Comparison of ENCODE assay signal across 8 cellular contexts in the genomic region with DNA sequence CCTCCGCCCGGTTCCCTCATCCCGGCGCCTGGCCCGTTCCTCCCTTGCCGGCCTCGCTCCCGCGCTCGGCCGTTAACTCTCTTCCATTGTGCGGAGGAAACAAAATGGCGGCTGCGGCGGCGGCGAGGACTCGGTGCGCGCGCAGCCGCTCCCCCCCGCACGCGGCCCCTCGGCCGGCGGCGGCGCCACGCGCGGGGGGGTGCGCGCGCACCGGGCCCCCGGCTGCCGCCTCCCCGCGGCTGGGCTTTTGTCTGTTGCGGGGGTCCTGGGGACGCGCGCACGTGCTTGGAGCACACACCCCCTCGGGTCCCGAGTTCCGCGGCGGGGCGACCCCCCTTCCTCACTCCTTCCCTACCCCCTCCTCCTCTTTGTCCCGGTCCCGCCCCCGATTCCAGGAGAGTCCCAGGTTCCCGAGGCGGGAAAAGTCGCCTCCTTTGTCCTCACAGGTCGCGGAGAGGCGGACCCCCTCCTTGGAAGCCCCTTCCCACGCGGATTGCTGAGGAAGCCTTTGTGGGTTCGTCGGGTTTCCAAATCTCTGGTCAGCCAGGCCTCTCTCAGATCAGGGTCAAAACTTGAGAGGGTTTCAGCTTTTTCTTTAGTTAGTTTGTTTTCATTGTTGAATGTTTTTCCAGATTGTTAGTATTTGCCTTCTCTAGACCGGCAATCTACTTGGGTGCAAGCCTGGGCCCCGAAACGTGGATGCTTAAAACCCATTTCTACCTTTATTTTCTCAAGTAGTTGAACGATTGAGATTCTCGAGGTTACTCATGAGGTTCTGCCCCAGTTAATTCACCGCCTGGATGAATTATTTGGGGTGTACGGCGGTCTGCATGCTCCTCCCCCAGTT. TPM values are rescaled to one million over a fixed set of nuclear protein-coding genes. Genes with fewer than 3 reads are reported as not detected.
DNase-seq lines count a peak whose midpoint lies in the region; ATAC-seq and TF ChIP-seq lines count a peak whose summit lies in the region.

No MANE protein-coding gene starts in this region.

- intact Hi-C loops in esophagus muscularis mucosa (cut with DNase I), result no loop called here

- no peaks in the 10 kb centered on the region for H3K36me3 Mint-ChIP-seq in naive B cell

- H3K4me1 ChIP-seq in esophagus muscularis mucosa (peaks cover 31 to 66% (median 66%) of the 10 kb centered on the region in 4 donors), subcutaneous abdominal adipose tissue (ENCODE audit: control insufficient read depth in 5 of 5, insufficient read depth in 5 of 5, low read length in 5 of 5) (peaks cover 8 to 41% (median 32%) of the 10 kb centered on the region in 5 donors)

- H3K9me3 Mint-ChIP-seq in naive B cell, result peaks cover 0 to 3% (median 0%) of the 10 kb centered on the region in 7 donors

- no peak for TF ChIP-seq CTCF in esophagus muscularis mucosa (IDR thresholded peaks at IDR 0.05)

- H3K27me3 ChIP-seq in esophagus muscularis mucosa (no peaks in the 10 kb centered on the region), subcutaneous abdominal adipose tissue (ENCODE audit: control insufficient read depth in 5 of 5, insufficient read depth in 4 of 5, low read length in 5 of 5) (no peaks in the 10 kb centered on the region)

- H3K27me3 Mint-ChIP-seq in naive B cell, result peaks cover 0 to 4% (median 0%) of the 10 kb centered on the region in 3 donors

- H3K9me3 ChIP-seq in esophagus muscularis mucosa (no peaks in the 10 kb centered on the region), subcutaneous abdominal adipose tissue (ENCODE audit: control insufficient read depth in 5 of 5, low read length in 5 of 5) (no peaks in the 10 kb centered on the region)

- peak overlapping the region; percentile 82 to 94 (median 84) for H3K9ac ChIP-seq in subcutaneous abdominal adipose tissue (ENCODE audit: low read length in 5 of 5)

- H3K4me1 Mint-ChIP-seq in naive B cell, result peaks cover 24 to 56% (median 38%) of the 10 kb centered on the region in 3 donors

- under 1% methylated on average over 42 of the region's 73 CpGs for WGBS in esophagus muscularis mucosa

- DNase-seq in DMS 273 (lab: John Stamatoyannopoulos, UW; ENCODE audit: unreplicated experiment) (peak; percentile 90), DMS 273 treated with DMSO at 0.1 percent for 48 hours (lab: John Stamatoyannopoulos, UW) (no peak), NCI-H510A (lab: John Stamatoyannopoulos, UW) (peak; percentile 71), activated T-cell treated with anti-CD3 and anti-CD28 coated beads for 4 hours (peak; percentile 36), esophagus muscularis mucosa (ENCODE audit: extremely low spot score) (no peak), naive B cell (no peak)

- peak overlapping the region; percentile 94 to 99 (median 96) for H3K27ac ChIP-seq in esophagus muscularis mucosa (replicated peaks in 1 of 4)
- peak overlapping the region; percentile 89 for H3K27ac ChIP-seq in subcutaneous abdominal adipose tissue (ENCODE audit: low read depth, low read length)

- H3K27ac Mint-ChIP-seq in naive B cell, result peak overlapping the region; percentile 96 to 100 (median 98)

- ATAC-seq in HG03025 (IDR thresholded peaks at IDR 0.05; ENCODE audit: low FRiP score, unreplicated experiment), result peak; percentile 2
- ATAC-seq in naive B cell (ENCODE audit: low read depth in 2 of 2), result peak; percentile 14 to 16

- no peak for TF ChIP-seq POLR2A in esophagus muscularis mucosa (IDR thresholded peaks at IDR 0.05; ENCODE audit: low read depth)

- no peak for TF ChIP-seq EP300 in esophagus muscularis mucosa (IDR thresholded peaks at IDR 0.05)

- peak overlapping the region; percentile 88 to 100 (median 96) for H3K4me3 Mint-ChIP-seq in naive B cell

- H3K36me3 ChIP-seq in esophagus muscularis mucosa (peaks cover 0 to 14% (median 0%) of the 10 kb centered on the region in 4 donors), subcutaneous abdominal adipose tissue (ENCODE audit: control insufficient read depth in 5 of 5, insufficient read depth in 5 of 5, low read length in 5 of 5) (peaks cover 0 to 2% (median 0%) of the 10 kb centered on the region in 5 donors)

- H3K4me3 ChIP-seq in esophagus muscularis mucosa (peak overlapping the region; percentile 83 to 100 (median 96)), subcutaneous abdominal adipose tissue (ENCODE audit: low read depth in 1 of 5, low read length in 5 of 5) (peak overlapping the region; percentile 73 to 97 (median 78))

RNA-seq across cellular contexts. Expression of gene ILF3, which starts 0.7 kb away (rescaled TPM):
- 100 to 1,000 TPM in 3 of 4 donors, 10 to 100 TPM in 1; 79.2 to 127 (median 102) TPM for total RNA-seq in esophagus muscularis mucosa
- polyA plus RNA-seq in naive B cell (ENCODE audit: low read depth in 6 of 6), result 10 to 100 TPM; 34.2 to 95.0 (median 71.6) TPM

RNA-seq across cellular contexts. Expression of gene SLC44A2, which starts 29.5 kb away (rescaled TPM):
- total RNA-seq in esophagus muscularis mucosa, result 10 to 100 TPM; 26.2 to 71.2 (median 46.1) TPM
- 100 to 1,000 TPM; 290 to 499 (median 313) TPM for polyA plus RNA-seq in naive B cell (ENCODE audit: low read depth in 6 of 6)

RNA-seq across cellular contexts. Expression of gene QTRT1, which starts 46.4 kb away (rescaled TPM):
- 10 to 100 TPM; 19.9 to 34.9 (median 25.4) TPM for total RNA-seq in esophagus muscularis mucosa
- 10 to 100 TPM; 39.0 to 82.5 (median 46.2) TPM for polyA plus RNA-seq in naive B cell (ENCODE audit: low read depth in 6 of 6)

Comparison
In these comparisons a context has a peak if more than half of its experiments do, and no peak if none do; other contexts are left out.
1. DNase-seq: peak in DMS 273 (single experiment), NCI-H510A (single experiment) and activated T-cell treated with anti-CD3 and anti-CD28 coated beads for 4 hours (single experiment); none in DMS 273 treated with DMSO at 0.1 percent for 48 hours (single experiment), esophagus muscularis mucosa (single experiment) and naive B cell (single experiment).